Comparison of ENCODE assay signal across 27 cellular contexts in genomic region chr2:136024185-136024584, GRCh38. TPM values are rescaled to one million over a fixed set of nuclear protein-coding genes. Genes with fewer than 3 reads are reported as not detected.
DNase-seq lines count a peak whose midpoint lies in the region; ATAC-seq and TF ChIP-seq lines count a peak whose summit lies in the region.
"Had no signal": no experiment of that assay in that cellular context is flagged by ENCODE, and none has a peak within 500 bp of the region (broad histone marks: within the 10 kb centered on the region; RNA-seq: fewer than 3 reads in every experiment).

No MANE protein-coding gene starts in this region.

- no CpG with 5 or more reads among the region's 6 CpGs for WGBS in neuronal stem cell (ENCODE audit: extremely low coverage in 2 of 2, insufficient read length in 2 of 2, insufficient replicate concordance in 1 of 2), 2 donors
- WGBS in transverse colon (ENCODE audit: low coverage in 1 of 2), 2 donors = 98 to 100% methylated on average over 3 to 6 of the region's 6 CpGs

- H3K4me3 Mint-ChIP-seq in endothelial cell (ENCODE audit: unreplicated experiment) = no peak overlapping the region
- H3K4me3 Mint-ChIP-seq: activated CD4-positive, alpha-beta memory T cell treated with anti-CD3 and anti-CD28 coated beads for 36 hours; activated T-helper 17 cell treated with anti-CD3 and anti-CD28 coated beads, Interleukin-2, amount 50 U/mL, for 72 hours; effector memory CD8-positive, alpha-beta T cell; stimulated activated memory B cell treated with anti-CD40 and anti-IgM and Interleukin-4, amounts not matched to agents 10 μg/mL and 1 μg/mL and 100 μg/mL, for 72 hours; T-helper 1 cell treated with Interleukin-12 subunit alpha and Interleukin-12 subunit beta and Interleukin-4 antibody, amounts not matched to agents 30 μg/mL and 1 μg/mL, for 36 hours had no signal

- H3K27ac Mint-ChIP-seq in endothelial cell (ENCODE audit: unreplicated experiment) = peak overlapping the region; percentile 99
- H3K27ac Mint-ChIP-seq: activated CD4-positive, alpha-beta memory T cell treated with anti-CD3 and anti-CD28 coated beads for 36 hours; activated naive CD4-positive, alpha-beta T cell treated with anti-CD3 and anti-CD28 coated beads, Interleukin-2, amount 50 U/mL, for 72 hours; activated T-helper 17 cell treated with anti-CD3 and anti-CD28 coated beads, Interleukin-2, amount 50 U/mL, for 72 hours; effector memory CD8-positive, alpha-beta T cell; stimulated activated memory B cell treated with anti-CD40 and anti-IgM and Interleukin-4, amounts not matched to agents 10 μg/mL and 1 μg/mL and 100 μg/mL, for 72 hours; T-helper 1 cell treated with Interleukin-12 subunit alpha and Interleukin-12 subunit beta and Interleukin-4 antibody, amounts not matched to agents 30 μg/mL and 1 μg/mL, for 36 hours had no signal

- no peak overlapping the region for H4K91ac ChIP-seq in neuronal stem cell (ENCODE audit: low read depth, low read length, poor library complexity)

- peaks cover 63% of the 10 kb centered on the region for H3K4me1 Mint-ChIP-seq in endothelial cell (ENCODE audit: unreplicated experiment)
- H3K4me1 Mint-ChIP-seq: activated T-helper 17 cell treated with anti-CD3 and anti-CD28 coated beads, Interleukin-2, amount 50 U/mL, for 72 hours had no signal

- TF ChIP-seq POLR2A in HCT116 (IDR thresholded peaks at IDR 0.05; ENCODE audit: borderline replicate concordance, extremely low read depth, insufficient read depth, insufficient read length) (no peak), transverse colon (IDR thresholded peaks at IDR 0.05) (no peak)

- no peaks in the 10 kb centered on the region for H3K36me3 Mint-ChIP-seq in endothelial cell (ENCODE audit: low read depth, unreplicated experiment)
- H3K36me3 Mint-ChIP-seq: activated CD4-positive, alpha-beta memory T cell treated with anti-CD3 and anti-CD28 coated beads for 36 hours; naive B cell; stimulated activated memory B cell treated with anti-CD40 and anti-IgM and Interleukin-4, amounts not matched to agents 10 μg/mL and 1 μg/mL and 100 μg/mL, for 72 hours; type B pancreatic cell had no signal

- H3K4me3 ChIP-seq in HCT116 (replicated peaks in 1 of 2; ENCODE audit: low read depth in 1 of 2, low read length in 2 of 2) = no peak overlapping the region
- H3K4me3 ChIP-seq in OCI-LY7 (ENCODE audit: low read depth, low read length, poor library complexity, severe bottlenecking) = no peak overlapping the region
- no peak overlapping the region for H3K4me3 ChIP-seq in neuronal stem cell (ENCODE audit: low read length in 2 of 2)
- H3K4me3 ChIP-seq in transverse colon = no peak overlapping the region
- H3K4me3 ChIP-seq: left lung had no signal

- H3K9ac ChIP-seq in HCT116 (ENCODE audit: low read length) (no peak overlapping the region), neuronal stem cell (ENCODE audit: low read depth, low read length, poor library complexity) (no peak overlapping the region)
- H3K9ac ChIP-seq: SK-N-SH had no signal

- ATAC-seq in HCT116 = no peak
- ATAC-seq in HG03139 (IDR thresholded peaks at IDR 0.05; ENCODE audit: unreplicated experiment) = no peak
- ATAC-seq: activated naive CD4-positive, alpha-beta T cell treated with anti-CD3 and anti-CD28 coated beads, Interleukin-2, amount 50 U/mL, for 72 hours; activated T-helper 17 cell treated with anti-CD3 and anti-CD28 coated beads, Interleukin-2, amount 50 U/mL, for 72 hours; effector memory CD8-positive, alpha-beta T cell; PC-3; stimulated activated memory B cell treated with anti-CD40 and anti-IgM and Interleukin-4, amounts not matched to agents 10 μg/mL and 1 μg/mL and 100 μg/mL, for 72 hours had no signal

- H2AFZ ChIP-seq in HCT116 (ENCODE audit: low read depth, low read length, poor library complexity, severe bottlenecking) = no peak overlapping the region
- no peak overlapping the region for H2AFZ ChIP-seq in OCI-LY7 (ENCODE audit: low read length)
- H2AFZ ChIP-seq in neuronal stem cell (ENCODE audit: low read length) = peak overlapping the region; percentile 82

- no peaks in the 10 kb centered on the region for H3K79me1 ChIP-seq in neuronal stem cell (ENCODE audit: low read depth, low read length)

- no peak overlapping the region for H2AK5ac ChIP-seq in neuronal stem cell (ENCODE audit: low read depth, low read length)

- in situ Hi-C loops in transverse colon (cut with MboI; ENCODE audit: low pct_ligation_motif_present in 1 of 4, low pct_unique_long_range_greater_than_20kb in 1 of 4, low sequenced_read_pairs in 3 of 4) = no loop called here

- H3K36me3 ChIP-seq in HCT116 (ENCODE audit: control insufficient read depth in 1 of 2, insufficient read depth in 2 of 2, low read length in 2 of 2) = no peaks in the 10 kb centered on the region
- no peaks in the 10 kb centered on the region for H3K36me3 ChIP-seq in OCI-LY7 (ENCODE audit: insufficient read depth, low read length)
- H3K36me3 ChIP-seq in neuronal stem cell (replicated peaks in 1 of 2; ENCODE audit: control insufficient read depth in 2 of 2, insufficient read depth in 2 of 2, low read length in 2 of 2) = no peaks in the 10 kb centered on the region
- no peaks in the 10 kb centered on the region for H3K36me3 ChIP-seq in transverse colon
- H3K36me3 ChIP-seq: left lung had no signal

- intact Hi-C loops in HCT116 (cut with micrococcal nuclease) (no loop called here), OCI-LY7 (cut with micrococcal nuclease; ENCODE audit: unreplicated experiment) (no loop called here), transverse colon (cut with DNase I; ENCODE audit: low total_unique reads) (no loop called here)

- no peaks in the 10 kb centered on the region for H4K20me1 ChIP-seq in HCT116 (ENCODE audit: insufficient read depth)
- H4K20me1 ChIP-seq in OCI-LY7 (ENCODE audit: insufficient read depth, low read length) = no peaks in the 10 kb centered on the region

- H3K4me2 ChIP-seq in HCT116 (ENCODE audit: low read length) (no peak overlapping the region), OCI-LY7 (ENCODE audit: low read length) (no peak overlapping the region), neuronal stem cell (ENCODE audit: insufficient read depth, low read length, poor library complexity, severe bottlenecking) (no peak overlapping the region)
- H3K4me2 ChIP-seq: SK-N-SH had no signal

- no peaks in the 10 kb centered on the region for H3K9me2 ChIP-seq in HCT116 (ENCODE audit: insufficient read depth)
- no peaks in the 10 kb centered on the region for H3K9me2 ChIP-seq in OCI-LY7 (ENCODE audit: insufficient read depth, low read length)
- H3K9me2 ChIP-seq: SK-N-SH had no signal

- peaks cover 8% of the 10 kb centered on the region for H3K27me3 Mint-ChIP-seq in endothelial cell (ENCODE audit: unreplicated experiment)
- H3K27me3 Mint-ChIP-seq: activated CD4-positive, alpha-beta memory T cell treated with anti-CD3 and anti-CD28 coated beads for 36 hours; activated T-helper 17 cell treated with anti-CD3 and anti-CD28 coated beads, Interleukin-2, amount 50 U/mL, for 72 hours; stimulated activated memory B cell treated with anti-CD40 and anti-IgM and Interleukin-4, amounts not matched to agents 10 μg/mL and 1 μg/mL and 100 μg/mL, for 72 hours had no signal

- H3K9me3 Mint-ChIP-seq in endothelial cell (ENCODE audit: unreplicated experiment) = no peaks in the 10 kb centered on the region
- H3K9me3 Mint-ChIP-seq: activated CD4-positive, alpha-beta memory T cell treated with anti-CD3 and anti-CD28 coated beads for 36 hours; activated naive CD4-positive, alpha-beta T cell treated with anti-CD3 and anti-CD28 coated beads, Interleukin-2, amount 50 U/mL, for 72 hours; activated T-helper 17 cell treated with anti-CD3 and anti-CD28 coated beads, Interleukin-2, amount 50 U/mL, for 72 hours; effector memory CD8-positive, alpha-beta T cell; stimulated activated memory B cell treated with anti-CD40 and anti-IgM and Interleukin-4, amounts not matched to agents 10 μg/mL and 1 μg/mL and 100 μg/mL, for 72 hours; T-helper 1 cell treated with Interleukin-12 subunit alpha and Interleukin-12 subunit beta and Interleukin-4 antibody, amounts not matched to agents 30 μg/mL and 1 μg/mL, for 36 hours; type B pancreatic cell had no signal

- H3K9me3 ChIP-seq in HCT116 (ENCODE audit: control insufficient read depth in 1 of 2, insufficient read depth in 1 of 2, low read depth in 1 of 2, low read length in 2 of 2) (no peaks in the 10 kb centered on the region), OCI-LY7 (ENCODE audit: low read length) (no peaks in the 10 kb centered on the region), neuronal stem cell (replicated peaks in 1 of 2; ENCODE audit: control insufficient read depth in 2 of 2, insufficient read depth in 1 of 2, low read depth in 1 of 2, low read length in 2 of 2) (no peaks in the 10 kb centered on the region), transverse colon (no peaks in the 10 kb centered on the region)
- H3K9me3 ChIP-seq: left lung, SK-N-SH had no signal

- DNase-seq in HCT116 (ENCODE audit: low read depth, low spot score) (no peak), OCI-LY7 (ENCODE audit: low spot score) (no peak), endothelial cell (ENCODE audit: low spot score) (no peak), neuronal stem cell (ENCODE audit: low spot score) (no peak), cerebellar cortex (ENCODE audit: low spot score) (no peak), transverse colon (no peak)
- DNase-seq: activated CD4-positive, alpha-beta memory T cell treated with anti-CD3 and anti-CD28 coated beads for 36 hours; activated CD4-positive, CD25-positive, alpha-beta regulatory T cell treated with anti-CD3 and anti-CD28 coated beads, Interleukin-2, amount 50 U/mL, for 72 hours; activated CD8-positive, alpha-beta memory T cell treated with anti-CD3 and anti-CD28 coated beads, Interleukin-2, amount 50 U/mL, for 4 hours; aorta; cortex of kidney; effector memory CD8-positive, alpha-beta T cell; islet precursor cell; Kasumi-1; left lung; mesenchymal stem cell; naive B cell; NCI-H1048; PC-3; substantia nigra had no signal

- POLR2A ChIA-PET in HCT116 (lab: Charles Lee) = no interaction called here
- POLR2A ChIA-PET in OCI-LY7 (lab: Charles Lee) = interaction anchor here (1.8 kb wide), 1 partner anchor 19 kb away, joined by 6 read pairs; no protein-coding TSS in a partner anchor

- H3K18ac ChIP-seq in neuronal stem cell (ENCODE audit: low read length) = peak overlapping the region; percentile 39

- H2BK120ac ChIP-seq in neuronal stem cell (ENCODE audit: low read depth, low read length) = no peak overlapping the region

- BruUV-seq in HCT116 (replicated peaks; lab: Mats Ljungman, UMichigan) (no TSS peak), OCI-LY7 (replicated peaks; lab: Mats Ljungman, UMichigan) (no TSS peak)

- no peak overlapping the region for H2BK15ac ChIP-seq in neuronal stem cell (ENCODE audit: low read length)

- H2BK12ac ChIP-seq in neuronal stem cell (ENCODE audit: low read length) = no peak overlapping the region

- H3K27ac ChIP-seq in HCT116 (ENCODE audit: low read depth, low read length) = no peak overlapping the region
- no peak overlapping the region for H3K27ac ChIP-seq in OCI-LY7 (ENCODE audit: low read depth, low read length, poor library complexity, severe bottlenecking)
- H3K27ac ChIP-seq in neuronal stem cell (replicated peaks; ENCODE audit: low read length) = peak overlapping the region; percentile 94
- H3K27ac ChIP-seq in transverse colon = no peak overlapping the region

- TF ChIP-seq CTCF in HCT116 (IDR thresholded peaks at IDR 0.05 in 2 of 3, conservative IDR thresholded peaks at IDR 0.05 in 1 of 3; ENCODE audit: borderline replicate concordance in 1 of 3, insufficient read depth in 1 of 3, low read depth in 2 of 3, low read length in 2 of 3) (peak in 2 of 3 experiments; percentile 12 to 20; a peak in 2 of 6 replicates), OCI-LY7 (conservative IDR thresholded peaks at IDR 0.05; ENCODE audit: low read length) (peak; percentile 44), endothelial cell (IDR thresholded peaks at IDR 0.05; ENCODE audit: unreplicated experiment) (no peak), transverse colon (IDR thresholded peaks at IDR 0.05) (no peak)

- no peaks in the 10 kb centered on the region for H3K27me3 ChIP-seq in HCT116 (ENCODE audit: insufficient read depth, low read length)
- no peaks in the 10 kb centered on the region for H3K27me3 ChIP-seq in neuronal stem cell (ENCODE audit: control insufficient read depth in 3 of 3, insufficient read depth in 3 of 3, low read depth in 1 of 3, low read length in 3 of 3)
- no peaks in the 10 kb centered on the region for H3K27me3 ChIP-seq in transverse colon

- H3K14ac ChIP-seq in neuronal stem cell (ENCODE audit: low read length) = no peak overlapping the region

- H3K23ac ChIP-seq in neuronal stem cell (ENCODE audit: low read depth, low read length, poor library complexity) = no peak overlapping the region

- no peak overlapping the region for H3K4ac ChIP-seq in neuronal stem cell (ENCODE audit: low read length)

- H3K79me2 ChIP-seq in HCT116 (ENCODE audit: insufficient read depth, low read length) (no peaks in the 10 kb centered on the region), OCI-LY7 (ENCODE audit: insufficient read depth, low read depth, low read length) (no peaks in the 10 kb centered on the region)

- H3K4me1 ChIP-seq in HCT116 (ENCODE audit: control insufficient read depth in 1 of 2, insufficient read depth in 2 of 2, low read length in 2 of 2) = peaks cover 0 to 10% of the 10 kb centered on the region in 2 experiments; a peak in 1 of 4 replicates
- H3K4me1 ChIP-seq in OCI-LY7 (ENCODE audit: insufficient read depth, low read length, poor library complexity, severe bottlenecking) = peaks cover 31% of the 10 kb centered on the region
- peaks cover 29 to 54% of the 10 kb centered on the region in 2 donors for H3K4me1 ChIP-seq in neuronal stem cell (ENCODE audit: control insufficient read depth in 2 of 2, insufficient read depth in 1 of 2, low read depth in 1 of 2, low read length in 2 of 2)
- peaks cover 0 to 7% (median 3%) of the 10 kb centered on the region in 4 donors for H3K4me1 ChIP-seq in transverse colon

- RAD21 ChIA-PET in HCT116 (lab: Charles Lee; ENCODE audit: low non-redundant PET in 1 of 2, low total read pairs in 2 of 2, uncharacterized antibody in 2 of 2, unreplicated experiment in 2 of 2) = no interaction called here

- CTCF ChIA-PET in HCT116 (lab: Charles Lee) (no interaction called here), OCI-LY7 (lab: Charles Lee; ENCODE audit: unreplicated experiment) (no interaction called here)

- no peak for TF ChIP-seq EP300 in transverse colon (IDR thresholded peaks at IDR 0.05; ENCODE audit: low read depth)

- no peak overlapping the region for H4K8ac ChIP-seq in neuronal stem cell (ENCODE audit: low read depth, low read length)

- no peak overlapping the region for H2BK5ac ChIP-seq in neuronal stem cell (ENCODE audit: low read length)

- no peak for TF ChIP-seq RAD21 in HCT116 (IDR thresholded peaks at IDR 0.05; ENCODE audit: low read depth)

RNA-seq across cellular contexts. Expression of gene DARS1, which starts 38.8 kb away (rescaled TPM):
- 94.8 TPM for total RNA-seq in HCT116 (2021; ENCODE audit: unreplicated experiment)
- 138 and 140 TPM in 2 replicates for polyA plus RNA-seq in HCT116 (2012)
- 90.5 and 108 TPM in 2 replicates for total RNA-seq in OCI-LY7 (2014; rRNA removed; shearing (Covaris generic))
- total RNA-seq in OCI-LY7 (2022) = 119 and 140 TPM in 2 replicates
- 82.9 TPM for total RNA-seq in endothelial cell (ENCODE audit: unreplicated experiment)
- polyA plus RNA-seq in neuronal stem cell (2013, experiment 1 of 2) = 114 TPM
- 104 TPM for polyA plus RNA-seq in neuronal stem cell (2013, experiment 2 of 2)
- 10 to 100 TPM; 20.5 to 42.3 (median 37.4) TPM for total RNA-seq in transverse colon

Comparison
In these comparisons a context has a peak if more than half of its experiments do, and no peak if none do; other contexts are left out.
1. CTCF ChIP-seq: peak in HCT116 (2 of 3) and OCI-LY7 (single experiment); none in endothelial cell (single experiment) and transverse colon (0 of 5).